9 cellular contexts compared by ENCODE assay signal in genomic region chr19:2332341-2333026, GRCh38. TPM values are rescaled to one million over a fixed set of nuclear protein-coding genes. Genes with fewer than 3 reads are reported as not detected.
DNase-seq lines count a peak whose midpoint lies in the region; ATAC-seq lines count a peak whose summit lies in the region.
"Had no signal": no experiment of that assay in that cellular context is flagged by ENCODE, and none has a peak within 500 bp of the region (broad histone marks: within the 10 kb centered on the region; RNA-seq: fewer than 3 reads in every experiment).

No MANE protein-coding gene starts in this region.

- H3K27ac Mint-ChIP-seq in activated naive CD8-positive, alpha-beta T cell treated with anti-CD3 and anti-CD28 coated beads, Interleukin-2, amount 10 ng/mL, durations not matched to agents 7 days and 5 days = peak overlapping the region; percentile 94

- peak; percentile 67 for ATAC-seq in activated naive CD8-positive, alpha-beta T cell treated with anti-CD3 and anti-CD28 coated beads, Interleukin-2, amount 10 ng/mL, durations not matched to agents 7 days and 5 days (ENCODE audit: low read depth)
- no peak for ATAC-seq in HG03095 (IDR thresholded peaks at IDR 0.05; ENCODE audit: unreplicated experiment)
- ATAC-seq in GM19455 (IDR thresholded peaks at IDR 0.05; ENCODE audit: unreplicated experiment) = no peak

- peaks cover 14% of the 10 kb centered on the region for H3K36me3 Mint-ChIP-seq in activated naive CD8-positive, alpha-beta T cell treated with anti-CD3 and anti-CD28 coated beads, Interleukin-2, amount 10 ng/mL, durations not matched to agents 7 days and 5 days

- POLR2A ChIA-PET in activated naive CD8-positive, alpha-beta T cell treated with anti-CD3 and anti-CD28 coated beads, Interleukin-2, amount 10 ng/mL, durations not matched to agents 7 days and 5 days (lab: Charles Lee) = interaction anchor here (0.6 to 0.9 kb wide), 3 partner anchors 34 to 288 kb away, joined by 3 read pairs; no protein-coding TSS in a partner anchor

- no peaks in the 10 kb centered on the region for H3K27me3 Mint-ChIP-seq in activated naive CD8-positive, alpha-beta T cell treated with anti-CD3 and anti-CD28 coated beads, Interleukin-2, amount 10 ng/mL, durations not matched to agents 7 days and 5 days

- peaks cover 38% of the 10 kb centered on the region for H3K4me1 Mint-ChIP-seq in activated naive CD8-positive, alpha-beta T cell treated with anti-CD3 and anti-CD28 coated beads, Interleukin-2, amount 10 ng/mL, durations not matched to agents 7 days and 5 days

- H3K4me3 Mint-ChIP-seq in activated naive CD8-positive, alpha-beta T cell treated with anti-CD3 and anti-CD28 coated beads, Interleukin-2, amount 10 ng/mL, durations not matched to agents 7 days and 5 days = peak overlapping the region; percentile 64

- H3K9me3 Mint-ChIP-seq in activated naive CD8-positive, alpha-beta T cell treated with anti-CD3 and anti-CD28 coated beads, Interleukin-2, amount 10 ng/mL, durations not matched to agents 7 days and 5 days = peaks cover 8% of the 10 kb centered on the region

- DNase-seq in activated T-cell treated with anti-CD3 and anti-CD28 coated beads for 1 hour (ENCODE audit: low read depth) (peak; percentile 40), activated T-cell treated with anti-CD3 and anti-CD28 coated beads for 4 hours (no peak), NCI-H187 (lab: John Stamatoyannopoulos, UW) (peak; percentile 81 to 86), middle frontal gyrus (ENCODE audit: extremely low spot score, low spot score) (no peak)
- peak; percentile 69 for DNase-seq in activated naive CD8-positive, alpha-beta T cell treated with anti-CD3 and anti-CD28 coated beads, Interleukin-2, amount 10 ng/mL, durations not matched to agents 7 days and 5 days
- peak; percentile 26 for DNase-seq in stimulated activated CD8-positive, alpha-beta memory T cell treated with anti-CD3 and anti-CD28 coated beads, Interleukin-12 subunit alpha, Interleukin-12 subunit beta, amount 100 ng/mL, for 1 hour (ENCODE audit: low read depth)

RNA-seq across cellular contexts. Expression of gene SPPL2B, which starts 4.0 kb away (rescaled TPM):
- 100 to 1,000 TPM in 1 of 2 experiments, 10 to 100 TPM in 1; 90.6 to 101 TPM for total RNA-seq in activated naive CD8-positive, alpha-beta T cell treated with anti-CD3 and anti-CD28 coated beads, Interleukin-2, amount 10 ng/mL, durations not matched to agents 7 days and 5 days

RNA-seq across cellular contexts. Expression of gene LSM7, which starts 4.1 kb away (rescaled TPM):
- 100 to 1,000 TPM; 111 to 125 TPM for total RNA-seq in activated naive CD8-positive, alpha-beta T cell treated with anti-CD3 and anti-CD28 coated beads, Interleukin-2, amount 10 ng/mL, durations not matched to agents 7 days and 5 days

RNA-seq across cellular contexts. Expression of gene LINGO3, which starts 24.5 kb away (rescaled TPM):
- under 1 TPM; 0.69 to 0.82 TPM for total RNA-seq in activated naive CD8-positive, alpha-beta T cell treated with anti-CD3 and anti-CD28 coated beads, Interleukin-2, amount 10 ng/mL, durations not matched to agents 7 days and 5 days
- total RNA-seq: epithelial cell of proximal tubule had no signal

RNA-seq across cellular contexts. Expression of gene TMPRSS9, which starts 27.6 kb away (rescaled TPM):
- under 1 TPM in 1 of 2 experiments, not detected in 1; 0.22 TPM for total RNA-seq in activated naive CD8-positive, alpha-beta T cell treated with anti-CD3 and anti-CD28 coated beads, Interleukin-2, amount 10 ng/mL, durations not matched to agents 7 days and 5 days
- total RNA-seq: epithelial cell of proximal tubule had no signal

RNA-seq across cellular contexts. Expression of gene PEAK3, which starts 50.5 kb away (rescaled TPM):
- total RNA-seq in activated naive CD8-positive, alpha-beta T cell treated with anti-CD3 and anti-CD28 coated beads, Interleukin-2, amount 10 ng/mL, durations not matched to agents 7 days and 5 days = under 1 TPM in 1 of 2 experiments, not detected in 1; 0.14 TPM
- total RNA-seq: epithelial cell of proximal tubule had no signal

Comparison
In these comparisons a context has a peak if more than half of its experiments do, and no peak if none do; other contexts are left out.
1. DNase-seq: peak in activated T-cell treated with anti-CD3 and anti-CD28 coated beads for 1 hour (single experiment), NCI-H187 (2 of 2), activated naive CD8-positive, alpha-beta T cell treated with anti-CD3 and anti-CD28 coated beads, Interleukin-2, amount 10 ng/mL, durations not matched to agents 7 days and 5 days (single experiment) and stimulated activated CD8-positive, alpha-beta memory T cell treated with anti-CD3 and anti-CD28 coated beads, Interleukin-12 subunit alpha, Interleukin-12 subunit beta, amount 100 ng/mL, for 1 hour (single experiment); none in activated T-cell treated with anti-CD3 and anti-CD28 coated beads for 4 hours (single experiment) and middle frontal gyrus (single experiment).